18 cellular contexts compared by ENCODE assay signal in the genomic region with DNA sequence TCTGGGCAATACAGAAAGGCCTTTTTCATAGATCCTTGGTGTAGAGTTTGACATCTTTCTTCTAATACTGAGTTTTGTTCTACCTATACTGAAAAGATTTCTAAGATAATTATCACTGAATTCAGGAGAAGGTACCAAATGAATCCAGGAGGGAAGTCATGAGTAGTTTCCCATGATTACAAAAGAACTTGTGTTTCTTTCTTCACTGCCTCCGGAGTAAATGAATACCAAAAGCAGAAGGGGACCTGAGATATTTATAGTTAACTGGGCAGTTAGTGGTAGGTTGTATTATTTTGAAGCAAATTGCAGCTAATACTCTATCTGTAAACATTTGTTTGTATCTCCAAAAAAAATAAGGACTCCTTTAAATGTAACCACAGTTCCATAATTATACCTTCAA.
DNase-seq lines count a peak whose midpoint lies in the region; ATAC-seq and TF ChIP-seq lines count a peak whose summit lies in the region.
"Had no signal": no experiment of that assay in that cellular context is flagged by ENCODE, and none has a peak within 500 bp of the region (broad histone marks: within the 10 kb centered on the region; RNA-seq: fewer than 3 reads in every experiment).

No MANE protein-coding gene starts in this region.

- 64 to 82% methylated on average over 1 of the region's 1 CpG for WGBS in thyroid gland, 2 donors

- CTCF ChIA-PET in A673 (lab: Charles Lee): no interaction called here

- no TSS peak for BruUV-seq in A673 (replicated peaks; lab: Mats Ljungman, UMichigan)

- H3K36me3 Mint-ChIP-seq in activated T-cell treated with anti-CD3 and anti-CD28 coated beads, Interleukin-2, amount 50 U/mL, for 72 hours (ENCODE audit: insufficient read depth in 2 of 2): no peaks in the 10 kb centered on the region
- H3K36me3 Mint-ChIP-seq: T-cell had no signal

- H3K27me3 ChIP-seq in A673 (replicated peaks; ENCODE audit: insufficient read depth, low read depth, low read length, poor library complexity) (no peaks in the 10 kb centered on the region), thyroid gland (no peaks in the 10 kb centered on the region)

- ATAC-seq in GM19023 (IDR thresholded peaks at IDR 0.05; ENCODE audit: unreplicated experiment): no peak
- ATAC-seq in activated T-cell treated with anti-CD3 and anti-CD28 coated beads, Interleukin-2, amount 50 U/mL, for 72 hours (replicated peaks in 1 of 2): no peak
- ATAC-seq: Panc1, T-cell had no signal

- DNase-seq in SIG-M5 treated with dmso at 0.1 percent for 504 hours (lab: John Stamatoyannopoulos, UW; ENCODE audit: unreplicated experiment): peak; percentile 51
- DNase-seq in SIG-M5 (lab: John Stamatoyannopoulos, UW): no peak
- peak; percentile 47 for DNase-seq in MV-4-11 (lab: John Stamatoyannopoulos, UW)
- DNase-seq in amniotic epithelial cell (ENCODE audit: low read depth): peak; percentile 18
- DNase-seq in A673 (ENCODE audit: low spot score): no peak
- no peak for DNase-seq in thyroid gland
- no peak for DNase-seq in activated T-cell treated with anti-CD3 and anti-CD28 coated beads, Interleukin-2, amount 50 U/mL, for 72 hours
- DNase-seq: Caco-2, GM23248, KG1, NCI-H1105, NCI-H2081 treated with DMSO at 0.1 percent for 48 hours, NCI-H748 treated with DMSO at 0.1 percent for 48 hours, T-cell had no signal

- TF ChIP-seq CTCF in A673 (conservative IDR thresholded peaks at IDR 0.05; ENCODE audit: low read depth, low read length) (no peak), thyroid gland (IDR thresholded peaks at IDR 0.05) (no peak)

- H3K36me3 ChIP-seq in A673 (ENCODE audit: insufficient read depth, low read length, poor library complexity, severe bottlenecking): no peaks in the 10 kb centered on the region
- no peaks in the 10 kb centered on the region for H3K36me3 ChIP-seq in thyroid gland

- H3K9me3 ChIP-seq in A673 (ENCODE audit: low read depth, low read length, poor library complexity, severe bottlenecking) (no peaks in the 10 kb centered on the region), thyroid gland (no peaks in the 10 kb centered on the region)

- no peak overlapping the region for H3K4me3 Mint-ChIP-seq in activated T-cell treated with anti-CD3 and anti-CD28 coated beads, Interleukin-2, amount 50 U/mL, for 72 hours
- H3K4me3 Mint-ChIP-seq: B cell, T-cell had no signal

- intact Hi-C loops in A673 (cut with micrococcal nuclease; ENCODE audit: unreplicated experiment) (no loop called here), thyroid gland (cut with DNase I) (no loop called here)

- H3K4me1 ChIP-seq in A673 (ENCODE audit: insufficient read depth, low read length, poor library complexity, severe bottlenecking) (no peaks in the 10 kb centered on the region), thyroid gland (no peaks in the 10 kb centered on the region)

- no peaks in the 10 kb centered on the region for H3K27me3 Mint-ChIP-seq in activated T-cell treated with anti-CD3 and anti-CD28 coated beads, Interleukin-2, amount 50 U/mL, for 72 hours (ENCODE audit: low read depth)
- H3K27me3 Mint-ChIP-seq: B cell had no signal

- H3K4me3 ChIP-seq in A673 (ENCODE audit: low read depth, low read length, poor library complexity, severe bottlenecking) (no peak overlapping the region), thyroid gland (replicated peaks in 1 of 3) (no peak overlapping the region)
- H3K4me3 ChIP-seq: GM23248 had no signal

- no peak overlapping the region for H3K27ac ChIP-seq in A673 (ENCODE audit: low read depth, low read length, poor library complexity, severe bottlenecking)
- H3K27ac ChIP-seq in thyroid gland: no peak overlapping the region
- H3K27ac ChIP-seq: 22Rv1, GM23248 had no signal

- H3K4me1 Mint-ChIP-seq in activated T-cell treated with anti-CD3 and anti-CD28 coated beads, Interleukin-2, amount 50 U/mL, for 72 hours (ENCODE audit: low read depth): no peaks in the 10 kb centered on the region
- H3K4me1 Mint-ChIP-seq: B cell, T-cell had no signal

- no peak for TF ChIP-seq POLR2A in thyroid gland (IDR thresholded peaks at IDR 0.05)

- H3K27ac Mint-ChIP-seq in activated T-cell treated with anti-CD3 and anti-CD28 coated beads, Interleukin-2, amount 50 U/mL, for 72 hours: no peak overlapping the region
- H3K27ac Mint-ChIP-seq: B cell, T-cell had no signal

- H3K9me3 Mint-ChIP-seq in activated T-cell treated with anti-CD3 and anti-CD28 coated beads, Interleukin-2, amount 50 U/mL, for 72 hours: no peaks in the 10 kb centered on the region
- H3K9me3 Mint-ChIP-seq: T-cell had no signal

- POLR2A ChIA-PET in A673 (lab: Charles Lee; ENCODE audit: low non-redundant PET): no interaction called here

Comparison
In these comparisons a context has a peak if more than half of its experiments do, and no peak if none do; other contexts are left out.
1. DNase-seq: peak in SIG-M5 treated with dmso at 0.1 percent for 504 hours (single experiment), MV-4-11 (single experiment) and amniotic epithelial cell (single experiment); none in SIG-M5 (single experiment), A673 (single experiment), thyroid gland (0 of 2) and activated T-cell treated with anti-CD3 and anti-CD28 coated beads, Interleukin-2, amount 50 U/mL, for 72 hours (0 of 2).